In the genomic region with DNA sequence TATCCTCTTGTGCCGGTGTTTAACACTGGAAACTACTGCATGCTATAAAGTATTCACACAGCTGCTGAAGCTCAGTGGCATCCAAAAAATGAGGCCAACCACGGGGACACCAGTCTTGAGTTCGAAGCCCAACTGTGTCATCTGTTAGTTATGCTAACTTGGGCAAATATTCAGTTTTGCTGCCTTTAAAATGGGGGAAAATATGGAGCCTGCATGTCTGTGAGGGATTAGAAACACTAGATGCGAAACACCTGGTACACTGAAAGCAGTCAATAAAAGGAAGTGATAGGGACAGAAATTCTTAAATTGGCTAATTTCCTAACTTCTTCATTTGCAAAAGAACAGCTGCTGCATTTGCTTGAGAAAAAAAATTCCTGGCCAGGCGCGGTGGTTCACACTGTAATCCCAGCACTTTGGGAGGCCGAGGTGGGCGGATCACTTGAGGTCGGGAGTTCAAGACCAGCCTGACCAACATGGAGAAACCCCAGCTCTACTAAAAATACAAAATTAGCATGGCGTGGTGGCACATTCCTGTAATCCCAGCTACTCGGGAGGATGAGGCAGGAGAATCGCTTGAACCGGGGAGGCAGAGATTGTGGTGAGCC, we compare ENCODE assay signal across 1 cellular context.
TF ChIP-seq lines count a peak whose summit lies in the region.

No MANE protein-coding gene starts in this region.

TF ChIP-seq in GM23338, 12 proteins besides CTCF, POLR2A, EP300 and RAD21 (continued from another document):
- TF ChIP-seq, protein P1, sequence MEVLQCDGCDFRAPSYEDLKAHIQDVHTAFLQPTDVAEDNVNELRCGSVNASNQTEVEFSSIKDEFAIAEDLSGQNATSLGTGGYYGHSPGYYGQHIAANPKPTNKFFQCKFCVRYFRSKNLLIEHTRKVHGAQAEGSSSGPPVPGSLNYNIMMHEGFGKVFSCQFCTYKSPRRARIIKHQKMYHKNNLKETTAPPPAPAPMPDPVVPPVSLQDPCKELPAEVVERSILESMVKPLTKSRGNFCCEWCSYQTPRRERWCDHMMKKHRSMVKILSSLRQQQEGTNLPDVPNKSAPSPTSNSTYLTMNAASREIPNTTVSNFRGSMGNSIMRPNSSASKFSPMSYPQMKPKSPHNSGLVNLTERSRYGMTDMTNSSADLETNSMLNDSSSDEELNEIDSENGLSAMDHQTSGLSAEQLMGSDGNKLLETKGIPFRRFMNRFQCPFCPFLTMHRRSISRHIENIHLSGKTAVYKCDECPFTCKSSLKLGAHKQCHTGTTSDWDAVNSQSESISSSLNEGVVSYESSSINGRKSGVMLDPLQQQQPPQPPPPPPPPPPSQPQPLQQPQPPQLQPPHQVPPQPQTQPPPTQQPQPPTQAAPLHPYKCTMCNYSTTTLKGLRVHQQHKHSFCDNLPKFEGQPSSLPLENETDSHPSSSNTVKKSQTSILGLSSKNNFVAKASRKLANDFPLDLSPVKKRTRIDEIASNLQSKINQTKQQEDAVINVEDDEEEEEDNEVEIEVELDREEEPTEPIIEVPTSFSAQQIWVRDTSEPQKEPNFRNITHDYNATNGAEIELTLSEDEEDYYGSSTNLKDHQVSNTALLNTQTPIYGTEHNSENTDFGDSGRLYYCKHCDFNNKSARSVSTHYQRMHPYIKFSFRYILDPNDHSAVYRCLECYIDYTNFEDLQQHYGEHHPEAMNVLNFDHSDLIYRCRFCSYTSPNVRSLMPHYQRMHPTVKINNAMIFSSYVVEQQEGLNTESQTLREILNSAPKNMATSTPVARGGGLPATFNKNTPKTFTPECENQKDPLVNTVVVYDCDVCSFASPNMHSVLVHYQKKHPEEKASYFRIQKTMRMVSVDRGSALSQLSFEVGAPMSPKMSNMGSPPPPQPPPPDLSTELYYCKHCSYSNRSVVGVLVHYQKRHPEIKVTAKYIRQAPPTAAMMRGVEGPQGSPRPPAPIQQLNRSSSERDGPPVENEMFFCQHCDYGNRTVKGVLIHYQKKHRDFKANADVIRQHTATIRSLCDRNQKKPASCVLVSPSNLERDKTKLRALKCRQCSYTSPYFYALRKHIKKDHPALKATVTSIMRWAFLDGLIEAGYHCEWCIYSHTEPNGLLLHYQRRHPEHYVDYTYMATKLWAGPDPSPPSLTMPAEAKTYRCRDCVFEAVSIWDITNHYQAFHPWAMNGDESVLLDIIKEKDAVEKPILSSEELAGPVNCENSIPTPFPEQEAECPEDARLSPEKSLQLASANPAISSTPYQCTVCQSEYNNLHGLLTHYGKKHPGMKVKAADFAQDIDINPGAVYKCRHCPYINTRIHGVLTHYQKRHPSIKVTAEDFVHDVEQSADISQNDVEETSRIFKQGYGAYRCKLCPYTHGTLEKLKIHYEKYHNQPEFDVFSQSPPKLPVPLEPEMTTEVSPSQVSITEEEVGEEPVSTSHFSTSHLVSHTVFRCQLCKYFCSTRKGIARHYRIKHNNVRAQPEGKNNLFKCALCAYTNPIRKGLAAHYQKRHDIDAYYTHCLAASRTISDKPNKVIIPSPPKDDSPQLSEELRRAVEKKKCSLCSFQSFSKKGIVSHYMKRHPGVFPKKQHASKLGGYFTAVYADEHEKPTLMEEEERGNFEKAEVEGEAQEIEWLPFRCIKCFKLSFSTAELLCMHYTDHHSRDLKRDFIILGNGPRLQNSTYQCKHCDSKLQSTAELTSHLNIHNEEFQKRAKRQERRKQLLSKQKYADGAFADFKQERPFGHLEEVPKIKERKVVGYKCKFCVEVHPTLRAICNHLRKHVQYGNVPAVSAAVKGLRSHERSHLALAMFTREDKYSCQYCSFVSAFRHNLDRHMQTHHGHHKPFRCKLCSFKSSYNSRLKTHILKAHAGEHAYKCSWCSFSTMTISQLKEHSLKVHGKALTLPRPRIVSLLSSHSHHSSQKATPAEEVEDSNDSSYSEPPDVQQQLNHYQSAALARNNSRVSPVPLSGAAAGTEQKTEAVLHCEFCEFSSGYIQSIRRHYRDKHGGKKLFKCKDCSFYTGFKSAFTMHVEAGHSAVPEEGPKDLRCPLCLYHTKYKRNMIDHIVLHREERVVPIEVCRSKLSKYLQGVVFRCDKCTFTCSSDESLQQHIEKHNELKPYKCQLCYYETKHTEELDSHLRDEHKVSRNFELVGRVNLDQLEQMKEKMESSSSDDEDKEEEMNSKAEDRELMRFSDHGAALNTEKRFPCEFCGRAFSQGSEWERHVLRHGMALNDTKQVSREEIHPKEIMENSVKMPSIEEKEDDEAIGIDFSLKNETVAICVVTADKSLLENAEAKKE (CRISPR knock-in tag; IDR thresholded peaks at IDR 0.05): no peak
- TF ChIP-seq EZH2phosphoT487 (IDR thresholded peaks at IDR 0.05; ENCODE audit: unreplicated experiment) (no peak), ZNF114 (CRISPR knock-in tag; IDR thresholded peaks at IDR 0.05) (no peak), EZH2 (IDR thresholded peaks at IDR 0.05; ENCODE audit: low read depth, unreplicated experiment) (no peak)
